ENCODE assay signal across 19 cellular contexts in genomic region chr5:119426059-119426458, GRCh38. TPM values are rescaled to one million over a fixed set of nuclear protein-coding genes. Genes with fewer than 3 reads are reported as not detected.
A peak's percentile ranks its signal among the peaks of the same experiment; 100 is the strongest.
DNase-seq lines count a peak whose midpoint lies in the region; ATAC-seq, FAIRE-seq and TF ChIP-seq lines count a peak whose summit lies in the region.
"Had no signal": no experiment of that assay in that cellular context is flagged by ENCODE, and none has a peak within 500 bp of the region (broad histone marks: within the 10 kb centered on the region; RNA-seq: fewer than 3 reads in every experiment).

No MANE protein-coding gene starts in this region.

- H3K4me3 ChIP-seq in HL-60 (replicated peaks; ENCODE audit: insufficient read depth, low read length) = no peak overlapping the region
- H3K4me3 ChIP-seq in K562 = no peak overlapping the region

- no peak for TF ChIP-seq POLR2A in K562 (conservative IDR thresholded peaks at IDR 0.05)

- H3K27ac ChIP-seq in HL-60 (replicated peaks) (peak overlapping the region; percentile 82), K562 (ENCODE audit: extremely low read depth, low read depth, low read length) (no peak overlapping the region)

- no TSS peak for BruUV-seq in K562 (replicated peaks; lab: Mats Ljungman, UMichigan)

- peaks cover 0 to 15% of the 10 kb centered on the region in 2 experiments; a peak in 3 of 5 replicates for H3K4me1 ChIP-seq in K562 (replicated peaks in 1 of 2; ENCODE audit: control insufficient read depth in 2 of 2, insufficient read depth in 2 of 2, low read length in 2 of 2)

- CTCF ChIA-PET in K562 (lab: Yijun Ruan, JAX; ENCODE audit: low intra/inter-chr PET ratio) = no interaction called here

- intact Hi-C loops in K562 (cut with micrococcal nuclease) = no loop called here

- no peak for TF ChIP-seq RAD21 in K562 (CRISPR knock-in tag; conservative IDR thresholded peaks at IDR 0.05 in 1 of 2, IDR thresholded peaks at IDR 0.05 in 1 of 2)

- TF ChIP-seq CTCF in HL-60 (IDR thresholded peaks at IDR 0.05; ENCODE audit: insufficient read depth, low read length) = no peak
- TF ChIP-seq CTCF in K562 (IDR thresholded peaks at IDR 0.05 in 2 of 3, conservative IDR thresholded peaks at IDR 0.05 in 1 of 3; ENCODE audit: insufficient read depth in 2 of 3, low read depth in 1 of 3, low read length in 3 of 3) = no peak

- FAIRE-seq in K562 (lab: Jason Lieb, UNC) = no peak

- H3K27me3 ChIP-seq in HL-60 (ENCODE audit: insufficient read depth, poor library complexity, severe bottlenecking) (no peaks in the 10 kb centered on the region), K562 (ENCODE audit: control insufficient read depth in 2 of 2, insufficient read depth in 2 of 2, low read length in 2 of 2) (no peaks in the 10 kb centered on the region)

- POLR2A ChIA-PET in K562 (lab: Yijun Ruan, JAX) = no interaction called here

- H3K9me3 ChIP-seq in K562 (replicated peaks; ENCODE audit: control insufficient read depth, insufficient read depth, low read depth, low read length) = no peaks in the 10 kb centered on the region

- H3K79me2 ChIP-seq in K562 (ENCODE audit: control insufficient read depth, insufficient read depth, low read length) = no peaks in the 10 kb centered on the region

- no peaks in the 10 kb centered on the region for H4K20me1 ChIP-seq in K562 (replicated peaks; ENCODE audit: control insufficient read depth, insufficient read depth, low read length)

- H3K36me3 ChIP-seq in K562 (ENCODE audit: control insufficient read depth, insufficient read depth, low read length) = no peaks in the 10 kb centered on the region

- no peak for ATAC-seq in K562
- no peak for ATAC-seq in GM19397 (IDR thresholded peaks at IDR 0.05; ENCODE audit: unreplicated experiment)
- no peak for ATAC-seq in HG03442 (IDR thresholded peaks at IDR 0.05; ENCODE audit: unreplicated experiment)
- ATAC-seq: Panc1, Right ventricle myocardium inferior, SK-N-SH treated with all-trans-retinoic acid at 6 μM for 48 hours had no signal

- TF ChIP-seq EP300 in K562 (IDR thresholded peaks at IDR 0.05; ENCODE audit: low read length) = no peak

- in situ Hi-C loops in K562 (cut with MboI) = no loop called here

- 88% methylated on average over 3 of the region's 3 CpGs for WGBS in K562 (ENCODE audit: insufficient coverage, low coverage, missing lambda C conversion rate)

- H3K9ac ChIP-seq in K562 (ENCODE audit: insufficient read depth in 1 of 2, low read depth in 2 of 2, low read length in 2 of 2) = no peak overlapping the region

- H3K9me1 ChIP-seq in K562 (ENCODE audit: control insufficient read depth, insufficient read depth, low read length) = no peaks in the 10 kb centered on the region

- H3K4me2 ChIP-seq in K562 (ENCODE audit: insufficient read depth, low read length) = no peak overlapping the region

- DNase-seq in HL-60 (ENCODE audit: low read depth in 1 of 2, low spot score in 1 of 2) (peak in 1 of 2 experiments; percentile 36), NOMO-1 (lab: John Stamatoyannopoulos, UW; ENCODE audit: unreplicated experiment in 2 of 2) (peak; percentile 64 to 82), K562 (ENCODE audit: extremely low read depth in 1 of 4, low spot score in 3 of 4) (no peak), pons (ENCODE audit: low spot score) (peak; percentile 19), A172 (ENCODE audit: low spot score) (no peak)
- DNase-seq: ACHN; CD4-positive, alpha-beta T cell; EL; IMR-90; MM.1S; NCI-H1417 treated with DMSO at 0.1 percent for 48 hours; NCI-H1930; NCI-H446; NK-92 treated with Interleukin-12 subunit alpha and Interleukin-12 subunit beta, amount 100 ng/mL, for 24 hours had no signal

- H2AFZ ChIP-seq in K562 (ENCODE audit: low read depth, low read length) = no peak overlapping the region

TF ChIP-seq in K562, 482 proteins besides CTCF, POLR2A, EP300 and RAD21:
- peak; percentile 69 for TF ChIP-seq CEBPB (tag; IDR thresholded peaks at IDR 0.05)
- no peak for TF ChIP-seq MAFK (IDR thresholded peaks at IDR 0.05; ENCODE audit: low read length)
- no peak for TF ChIP-seq ZBTB26 (CRISPR knock-in tag; IDR thresholded peaks at IDR 0.05)
- TF ChIP-seq CREB3 (tag; conservative IDR thresholded peaks at IDR 0.05; ENCODE audit: low read depth) = no peak
- TF ChIP-seq GATAD2A (IDR thresholded peaks at IDR 0.05) = no peak
- TF ChIP-seq BACH1 (tag; IDR thresholded peaks at IDR 0.05) = no peak
- no peak for TF ChIP-seq DDX20 (tag; IDR thresholded peaks at IDR 0.05; ENCODE audit: low read depth)
- TF ChIP-seq TEAD4 (IDR thresholded peaks at IDR 0.05; ENCODE audit: low read length) = no peak
- no peak for TF ChIP-seq TEAD4 (CRISPR knock-in tag; IDR thresholded peaks at IDR 0.05; ENCODE audit: borderline replicate concordance)
- TF ChIP-seq PKNOX1 (IDR thresholded peaks at IDR 0.05) = peak; percentile 47; the same call in 1 of the 2 replicates
- no peak for TF ChIP-seq TCF7L2 (IDR thresholded peaks at IDR 0.05; ENCODE audit: low read depth, low read length)
- TF ChIP-seq PBX2 (CRISPR knock-in tag; IDR thresholded peaks at IDR 0.05; ENCODE audit: low read depth) = no peak
- peak; percentile 85 for TF ChIP-seq PBX2 (tag; conservative IDR thresholded peaks at IDR 0.05; ENCODE audit: low read depth)
- TF ChIP-seq MEIS2 (IDR thresholded peaks at IDR 0.05; ENCODE audit: partially characterized antibody) = peak; percentile 77

RNA-seq across cellular contexts. Expression of gene HSD17B4, which starts 26.2 kb away (rescaled TPM):
- 60.9 and 67.5 TPM in 2 replicates for total RNA-seq in K562 (2011; cell fraction: chromatin; rRNA removed; ENCODE audit: low replicate concordance)
- total RNA-seq in K562 (2011; cell fraction: nucleolus; rRNA removed) = 23.5 and 28.4 TPM in 2 replicates
- total RNA-seq in K562 (2011; cell fraction: nucleoplasm; rRNA removed) = 32.8 and 46.1 TPM in 2 replicates
- total RNA-seq in K562 (2014; rRNA removed) = 82.1 and 120 TPM in 2 replicates
- 108 and 110 TPM in 2 replicates for total RNA-seq in K562 (2014; rRNA removed; fragmentation: Illumina TruSeq; extraction: Trizol)
- total RNA-seq in K562 (2015; rRNA removed; fragmentation: Illumina TruSeq; extraction: Trizol) = 91.4 and 94.6 TPM in 2 replicates
- total RNA-seq in K562 (2021) = 109 and 114 TPM in 2 replicates
- polyA plus RNA-seq in K562 (2011; rRNA removed) = 157 and 187 TPM in 2 replicates
- 64.0 and 120 TPM in 2 replicates for polyA plus RNA-seq in K562 (2011; cell fraction: cytosol; rRNA removed)
- 85.1 and 121 TPM in 2 replicates for polyA plus RNA-seq in K562 (2011; cell fraction: nucleus; rRNA removed)
- 93.3 and 132 TPM in 2 replicates for polyA plus RNA-seq in K562 (2012)
- 95.4 and 119 TPM in 2 replicates for polyA plus RNA-seq in K562 (2014; fragmentation: Illumina TruSeq; extraction: Trizol)
- polyA plus RNA-seq in K562 (2014; fragmentation: Nextera tagmentation; extraction: Ambion mirVana) = 10 to 100 TPM; 50.6 to 60.9 TPM
- polyA plus RNA-seq in K562 (2014; rRNA removed) = 72.5 and 76.2 TPM in 2 replicates
- polyA minus RNA-seq in K562 (2011; rRNA and poly(A)+ RNA removed) = 200 and 211 TPM in 2 replicates
- polyA minus RNA-seq in K562 (2011; cell fraction: cytosol; rRNA and poly(A)+ RNA removed) = 69.9 and 88.9 TPM in 2 replicates
- polyA minus RNA-seq in K562 (2011; cell fraction: nucleus; rRNA and poly(A)+ RNA removed) = 47.1 and 79.5 TPM in 2 replicates
- 140 and 150 TPM in 2 replicates for total RNA-seq in A172 (2014; rRNA removed; shearing (Covaris generic))

Comparison
In these comparisons a context has a peak if more than half of its experiments do, and no peak if none do; other contexts are left out.
1. DNase-seq: peak in NOMO-1 (2 of 2) and pons (single experiment); none in K562 (0 of 4) and A172 (single experiment).